ENCODE assay signal across 36 cellular contexts in the genomic region with DNA sequence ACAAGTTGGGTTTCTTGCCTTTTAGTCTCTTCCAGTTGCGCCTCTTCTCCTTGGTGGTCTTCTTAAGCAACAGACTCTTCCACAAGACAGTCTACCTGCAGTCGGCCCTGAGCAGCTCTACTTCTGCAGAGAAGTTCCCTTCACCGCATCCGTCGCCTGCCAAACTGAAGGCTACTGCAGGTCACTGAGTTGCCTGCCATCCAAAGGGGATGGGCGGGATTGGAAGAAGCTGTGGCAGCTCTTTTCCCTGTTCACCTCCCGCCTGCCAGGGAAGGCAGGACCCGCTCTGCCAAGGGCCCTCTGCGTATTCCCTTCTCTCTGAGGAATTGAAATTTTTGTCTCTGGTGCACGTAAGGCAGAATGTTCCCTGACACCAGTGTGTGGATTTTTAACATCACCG.
"Had no signal": no experiment of that assay in that cellular context is flagged by ENCODE, and none has a peak within 500 bp of the region (broad histone marks: within the 10 kb centered on the region; RNA-seq: fewer than 3 reads in every experiment).

No MANE protein-coding gene starts in this region.

- H3K9me3 ChIP-seq: MG63, Peyer's patch had no signal

- H3K27ac ChIP-seq: brain microvascular endothelial cell, cardiac muscle cell, Peyer's patch, VCaP had no signal

- H3K27ac Mint-ChIP-seq: activated B cell treated with CpG ODN at 0.5 μM for 24 hours; activated CD8-positive, alpha-beta memory T cell treated with anti-CD3 and anti-CD28 coated beads, Interleukin-2, amount 10 ng/mL, durations not matched to agents 7 days and 5 days; activated naive CD4-positive, alpha-beta T cell treated with anti-CD3 and anti-CD28 coated beads, Interleukin-2, amount 10 ng/mL, durations not matched to agents 7 days and 5 days; activated naive CD8-positive, alpha-beta T cell; activated naive CD8-positive, alpha-beta T cell treated with anti-CD3 and anti-CD28 coated beads, Interleukin-2, amount 50 U/mL, for 24 hours; IgD-negative memory B cell; T-cell had no signal

- H3K4me3 ChIP-seq: cardiac muscle cell, MG63, Peyer's patch had no signal

- H3K9me3 Mint-ChIP-seq: activated B cell treated with CpG ODN at 0.5 μM for 24 hours; activated CD4-positive, alpha-beta memory T cell treated with anti-CD3 and anti-CD28 coated beads, Interleukin-2, amount 10 ng/mL, durations not matched to agents 7 days and 5 days; activated naive CD4-positive, alpha-beta T cell treated with anti-CD3 and anti-CD28 coated beads, Interleukin-2, amount 10 ng/mL, durations not matched to agents 7 days and 5 days; activated naive CD8-positive, alpha-beta T cell treated with anti-CD3 and anti-CD28 coated beads, Interleukin-2, amount 50 U/mL, for 24 hours; IgD-negative memory B cell; T-cell had no signal

- ATAC-seq: activated CD8-positive, alpha-beta memory T cell treated with anti-CD3 and anti-CD28 coated beads, Interleukin-2, amount 10 ng/mL, durations not matched to agents 7 days and 5 days; activated naive CD8-positive, alpha-beta T cell treated with anti-CD3 and anti-CD28 coated beads, Interleukin-2, amount 50 U/mL, for 24 hours; PC-3; SK-N-SH treated with all-trans-retinoic acid at 6 μM for 48 hours; T-cell had no signal

- H3K4me3 Mint-ChIP-seq: activated B cell treated with CpG ODN at 0.5 μM for 24 hours; activated CD4-positive, alpha-beta memory T cell treated with anti-CD3 and anti-CD28 coated beads, Interleukin-2, amount 10 ng/mL, durations not matched to agents 7 days and 5 days; activated CD8-positive, alpha-beta memory T cell treated with anti-CD3 and anti-CD28 coated beads, Interleukin-2, amount 10 ng/mL, durations not matched to agents 7 days and 5 days; activated naive CD4-positive, alpha-beta T cell treated with anti-CD3 and anti-CD28 coated beads, Interleukin-2, amount 10 ng/mL, durations not matched to agents 7 days and 5 days; activated naive CD8-positive, alpha-beta T cell; activated naive CD8-positive, alpha-beta T cell treated with anti-CD3 and anti-CD28 coated beads, Interleukin-2, amount 50 U/mL, for 24 hours; IgD-negative memory B cell; T-cell had no signal

- H3K27me3 ChIP-seq: brain microvascular endothelial cell, cardiac muscle cell, MG63, Peyer's patch had no signal

- DNase-seq: activated B cell treated with CpG ODN at 0.5 μM for 24 hours; activated CD4-positive, alpha-beta memory T cell treated with anti-CD3 and anti-CD28 coated beads, Interleukin-2, amount 10 ng/mL, durations not matched to agents 7 days and 5 days; activated CD4-positive, alpha-beta T cell treated with anti-CD3 and anti-CD28 coated beads for 1 hour; activated CD4-positive, alpha-beta T cell treated with anti-CD3 and anti-CD28 coated beads for 48 hours; activated CD8-positive, alpha-beta memory T cell treated with anti-CD3 and anti-CD28 coated beads for 24 hours; activated CD8-positive, alpha-beta memory T cell treated with anti-CD3 and anti-CD28 coated beads, Interleukin-2, amount 10 ng/mL, durations not matched to agents 7 days and 5 days; activated CD8-positive, alpha-beta memory T cell treated with anti-CD3 and anti-CD28 coated beads, Interleukin-2, amount 50 U/mL, for 48 hours; activated effector memory CD4-positive, alpha-beta T cell treated with Interleukin-2 at 50 U/mL for 16 hours; activated naive CD4-positive, alpha-beta T cell treated with anti-CD3 and anti-CD28 coated beads, Interleukin-2, amount 10 ng/mL, durations not matched to agents 7 days and 5 days; activated naive CD8-positive, alpha-beta T cell treated with anti-CD3 and anti-CD28 coated beads, Interleukin-2, amount 50 U/mL, for 24 hours; activated T-cell treated with anti-CD3 and anti-CD28 coated beads, Interleukin-2, amount 50 U/mL, for 48 hours; brain microvascular endothelial cell; Karpas-422; KBM-7; MG63; NCI-H1048; NCI-H1105 treated with DMSO at 0.1 percent for 48 hours; NCI-H1436 treated with DMSO at 0.1 percent for 48 hours; NCI-H1694 treated with DMSO at 0.1 percent for 48 hours; NCI-H2029; NCI-H345; NCI-H524 treated with DMSO at 0.1 percent for 48 hours; NCI-H748 treated with DMSO at 0.1 percent for 48 hours; NK-92 treated with Interleukin-12 subunit alpha and Interleukin-12 subunit beta, amount 100 ng/mL, for 24 hours; PC-3; Peyer's patch; RPMI8226; SIG-M5; T-cell; T-helper 2 cell; T-helper 9 cell had no signal

- H3K27me3 Mint-ChIP-seq: activated B cell treated with CpG ODN at 0.5 μM for 24 hours; activated CD4-positive, alpha-beta memory T cell treated with anti-CD3 and anti-CD28 coated beads, Interleukin-2, amount 10 ng/mL, durations not matched to agents 7 days and 5 days; activated CD8-positive, alpha-beta memory T cell treated with anti-CD3 and anti-CD28 coated beads, Interleukin-2, amount 10 ng/mL, durations not matched to agents 7 days and 5 days; activated naive CD4-positive, alpha-beta T cell treated with anti-CD3 and anti-CD28 coated beads, Interleukin-2, amount 10 ng/mL, durations not matched to agents 7 days and 5 days; activated naive CD8-positive, alpha-beta T cell; activated naive CD8-positive, alpha-beta T cell treated with anti-CD3 and anti-CD28 coated beads, Interleukin-2, amount 50 U/mL, for 24 hours; IgD-negative memory B cell; T-cell had no signal

- H3K4me1 ChIP-seq: Peyer's patch had no signal
